8 cellular contexts compared by ENCODE assay signal in the genomic region with DNA sequence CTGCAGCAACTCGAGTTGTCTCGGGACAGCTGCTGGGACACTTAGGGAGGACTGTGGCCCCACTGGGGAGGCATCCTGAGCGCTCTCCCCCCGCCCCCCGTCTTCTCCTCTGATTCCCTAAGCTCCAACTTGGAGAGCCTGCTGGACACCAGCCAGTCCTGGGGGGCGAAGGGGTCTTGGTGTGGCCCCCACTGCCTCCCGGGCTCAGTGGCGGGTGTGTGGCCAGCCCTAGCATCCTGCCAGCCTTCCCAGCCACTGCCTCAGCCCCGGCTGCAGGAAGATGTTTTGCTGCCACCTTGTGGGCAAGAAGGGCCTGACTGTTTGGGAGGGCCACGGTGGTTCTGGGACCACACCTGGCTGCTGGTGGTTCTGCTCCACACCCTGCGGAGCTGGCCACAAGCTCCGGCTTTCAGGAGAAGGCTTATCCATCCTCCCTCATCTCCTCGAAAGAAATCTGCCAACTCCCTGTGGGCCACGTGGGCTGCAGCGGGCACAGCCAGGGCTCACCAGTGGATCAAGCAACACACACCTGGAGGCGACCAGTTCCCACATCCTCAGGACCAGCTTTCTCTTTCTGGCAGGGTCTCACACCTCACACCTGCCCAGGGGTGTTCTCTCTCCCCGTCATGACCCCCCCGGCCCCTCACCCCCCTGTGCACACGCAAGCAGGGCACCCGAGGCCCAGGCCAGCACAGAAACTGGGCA. TPM values are rescaled to one million over a fixed set of nuclear protein-coding genes. Genes with fewer than 3 reads are reported as not detected.
DNase-seq lines count a peak whose midpoint lies in the region; ATAC-seq and TF ChIP-seq lines count a peak whose summit lies in the region.

No MANE protein-coding gene starts in this region.

- 60% methylated on average over 3 of the region's 20 CpGs for WGBS in right lobe of liver (ENCODE audit: insufficient coverage, low coverage, low lambda C conversion rate, missing lambda C conversion rate)

- peak; percentile 95 for TF ChIP-seq CTCF in HFFc6 (IDR thresholded peaks at IDR 0.05)
- TF ChIP-seq CTCF in chondrocyte (IDR thresholded peaks at IDR 0.05), result peak; percentile 90
- peak; percentile 85 to 91 (median 87) for TF ChIP-seq CTCF in right lobe of liver (IDR thresholded peaks at IDR 0.05)

- TF ChIP-seq POLR2A in right lobe of liver (IDR thresholded peaks at IDR 0.05), result no peak

- CTCF ChIA-PET in activated CD4-positive, alpha-beta T cell treated with anti-CD3 and anti-CD28 coated beads for 36 hours (lab: Charles Lee), result interaction anchor here (0.6 to 2.8 kb wide), 26 partner anchors 8 to 559 kb away, joined by 3 to 17 read pairs (median 4); no protein-coding TSS in a partner anchor

- H3K36me3 ChIP-seq in right lobe of liver, result no peaks in the 10 kb centered on the region

- H3K9me3 ChIP-seq in right lobe of liver, result no peaks in the 10 kb centered on the region

- no peak overlapping the region for H3K27ac ChIP-seq in right lobe of liver

- H3K9me3 Mint-ChIP-seq in HFFc6, result no peaks in the 10 kb centered on the region
- H3K9me3 Mint-ChIP-seq in activated CD4-positive, alpha-beta T cell treated with anti-CD3 and anti-CD28 coated beads for 36 hours (ENCODE audit: low read depth), result no peaks in the 10 kb centered on the region
- no peaks in the 10 kb centered on the region for H3K9me3 Mint-ChIP-seq in chondrocyte (ENCODE audit: low read depth)

- peak overlapping the region; percentile 29; the same call in 1 of the 2 replicates for H3K4me3 Mint-ChIP-seq in HFFc6
- H3K4me3 Mint-ChIP-seq in activated CD4-positive, alpha-beta T cell treated with anti-CD3 and anti-CD28 coated beads for 36 hours, result no peak overlapping the region
- H3K4me3 Mint-ChIP-seq in chondrocyte (ENCODE audit: unreplicated experiment), result no peak overlapping the region

- no peaks in the 10 kb centered on the region for H3K4me1 ChIP-seq in right lobe of liver

- H3K4me1 Mint-ChIP-seq in HFFc6 (ENCODE audit: low read depth) (peaks cover 63% of the 10 kb centered on the region), chondrocyte (ENCODE audit: low read depth) (peaks cover 27% of the 10 kb centered on the region)
- no peaks in the 10 kb centered on the region for H3K4me1 Mint-ChIP-seq in activated CD4-positive, alpha-beta T cell treated with anti-CD3 and anti-CD28 coated beads for 36 hours

- ATAC-seq in activated CD4-positive, alpha-beta T cell treated with anti-CD3 and anti-CD28 coated beads for 36 hours, result peak; percentile 90
- ATAC-seq in right lobe of liver, result peak; percentile 90 to 95 (median 92)

- no peaks in the 10 kb centered on the region for H3K27me3 ChIP-seq in right lobe of liver

- H3K27ac Mint-ChIP-seq in HFFc6 (peak overlapping the region; percentile 33), chondrocyte (ENCODE audit: unreplicated experiment) (no peak overlapping the region)
- no peak overlapping the region for H3K27ac Mint-ChIP-seq in activated CD4-positive, alpha-beta T cell treated with anti-CD3 and anti-CD28 coated beads for 36 hours

- H3K36me3 Mint-ChIP-seq in HFFc6 (ENCODE audit: low read depth), result no peaks in the 10 kb centered on the region
- H3K36me3 Mint-ChIP-seq in activated CD4-positive, alpha-beta T cell treated with anti-CD3 and anti-CD28 coated beads for 36 hours (ENCODE audit: low read depth), result no peaks in the 10 kb centered on the region
- H3K36me3 Mint-ChIP-seq in chondrocyte (ENCODE audit: low read depth), result no peaks in the 10 kb centered on the region

- intact Hi-C loops in activated CD4-positive, alpha-beta T cell treated with anti-CD3 and anti-CD28 coated beads for 36 hours (cut with DNase I, micrococcal nuclease), result loop anchor here (1.0 to 5.0 kb wide), 8 partner anchors 16 to 334 kb away; a partner anchor contains a TSS
- intact Hi-C loops in right lobe of liver (cut with DNase I), result loop anchor here in 1 of 2 donors (5.0 kb wide), 1 partner anchor 79 kb away; no protein-coding TSS in a partner anchor

- POLR2A ChIA-PET in activated CD4-positive, alpha-beta T cell treated with anti-CD3 and anti-CD28 coated beads for 36 hours (lab: Charles Lee), result interaction anchor here (0.6 kb wide), 1 partner anchor 10 kb away, joined by 3 read pairs; no protein-coding TSS in a partner anchor

- DNase-seq in NCI-H2081 (lab: John Stamatoyannopoulos, UW) (peak; percentile 64 to 70), NCI-H2081 treated with DMSO at 0.1 percent for 48 hours (lab: John Stamatoyannopoulos, UW) (no peak), HFFc6 (peak; percentile 65), NCI-H1694 (lab: John Stamatoyannopoulos, UW) (peak; percentile 27), chondrocyte (ENCODE audit: low spot score) (no peak), right lobe of liver (peak; percentile 77 to 81 (median 80))
- peak; percentile 85 for DNase-seq in activated CD4-positive, alpha-beta T cell treated with anti-CD3 and anti-CD28 coated beads for 36 hours
- peak; percentile 62 for DNase-seq in stimulated activated CD8-positive, alpha-beta memory T cell treated with anti-CD3 and anti-CD28 coated beads, Interleukin-12 subunit alpha, Interleukin-12 subunit beta, amount 100 ng/mL, for 1 hour (ENCODE audit: low read depth)

- H3K4me3 ChIP-seq in right lobe of liver, result no peak overlapping the region

- H3K27me3 Mint-ChIP-seq in HFFc6 (ENCODE audit: insufficient read depth), result no peaks in the 10 kb centered on the region; the same call in 1 of the 2 replicates
- peaks cover 3% of the 10 kb centered on the region for H3K27me3 Mint-ChIP-seq in activated CD4-positive, alpha-beta T cell treated with anti-CD3 and anti-CD28 coated beads for 36 hours
- H3K27me3 Mint-ChIP-seq in chondrocyte (ENCODE audit: low read depth), result no peaks in the 10 kb centered on the region

RNA-seq across cellular contexts. Expression of a gene that starts 24.8 kb away (rescaled TPM):
- total RNA-seq in HFFc6 (2021; fragmentation: NEBNext Ultra II Directional; extraction: Animal tissue kit (Norgen Biotek cat#: 25700)), result 100 to 1,000 TPM in 1 of 6 experiments, 10 to 100 TPM in 5; 73.3 to 104 (median 82.2) TPM
- total RNA-seq in activated CD4-positive, alpha-beta T cell treated with anti-CD3 and anti-CD28 coated beads for 36 hours, result 10 to 100 TPM; 29.4 to 33.2 TPM
- 77.8 to 116 TPM (median 91.4 TPM) in 3 replicates for total RNA-seq in chondrocyte
- total RNA-seq in right lobe of liver, result 10 to 100 TPM; 36.3 to 44.3 (median 39.5) TPM

RNA-seq across cellular contexts. Expression of a gene that starts 27.8 kb away (rescaled TPM):
- 10 to 100 TPM; 44.0 to 57.8 (median 51.9) TPM for total RNA-seq in HFFc6 (2021; fragmentation: NEBNext Ultra II Directional; extraction: Animal tissue kit (Norgen Biotek cat#: 25700))
- total RNA-seq in activated CD4-positive, alpha-beta T cell treated with anti-CD3 and anti-CD28 coated beads for 36 hours, result 10 to 100 TPM; 54.0 to 67.7 TPM
- total RNA-seq in chondrocyte, result 31.2 to 43.2 TPM (median 33.2 TPM) in 3 replicates
- total RNA-seq in right lobe of liver, result 10 to 100 TPM; 27.7 to 63.1 (median 41.8) TPM

RNA-seq across cellular contexts. Expression of a gene that starts 30.5 kb away (rescaled TPM):
- 10 to 100 TPM; 83.8 to 97.0 (median 92.4) TPM for total RNA-seq in HFFc6 (2021; fragmentation: NEBNext Ultra II Directional; extraction: Animal tissue kit (Norgen Biotek cat#: 25700))
- 10 to 100 TPM; 56.6 to 56.7 TPM for total RNA-seq in activated CD4-positive, alpha-beta T cell treated with anti-CD3 and anti-CD28 coated beads for 36 hours
- total RNA-seq in chondrocyte (83.8 to 146 TPM (median 94.0 TPM) in 3 replicates), right lobe of liver (10 to 100 TPM; 33.4 to 48.8 (median 43.9) TPM)

RNA-seq across cellular contexts. Expression of a gene that starts 51.7 kb away (rescaled TPM):
- 100 to 1,000 TPM; 153 to 188 (median 164) TPM for total RNA-seq in HFFc6 (2021; fragmentation: NEBNext Ultra II Directional; extraction: Animal tissue kit (Norgen Biotek cat#: 25700))
- 10 to 100 TPM; 58.7 to 85.0 TPM for total RNA-seq in activated CD4-positive, alpha-beta T cell treated with anti-CD3 and anti-CD28 coated beads for 36 hours
- 340 to 379 TPM (median 371 TPM) in 3 replicates for total RNA-seq in chondrocyte
- 100 to 1,000 TPM in 4 of 6 experiments, 10 to 100 TPM in 2; 74.0 to 140 (median 106) TPM for total RNA-seq in right lobe of liver

RNA-seq across cellular contexts. Expression of a gene that starts 53.4 kb away (rescaled TPM):
- 10 to 100 TPM; 31.3 to 37.3 (median 33.4) TPM for total RNA-seq in HFFc6 (2021; fragmentation: NEBNext Ultra II Directional; extraction: Animal tissue kit (Norgen Biotek cat#: 25700))
- total RNA-seq in activated CD4-positive, alpha-beta T cell treated with anti-CD3 and anti-CD28 coated beads for 36 hours, result 10 to 100 TPM; 12.5 to 16.7 TPM
- 23.9 to 25.4 TPM (median 24.0 TPM) in 3 replicates for total RNA-seq in chondrocyte
- 1 to 10 TPM; 5.0 to 9.6 (median 6.1) TPM for total RNA-seq in right lobe of liver

Comparison
In these comparisons a context has a peak if more than half of its experiments do, and no peak if none do; other contexts are left out.
1. DNase-seq: peak in NCI-H2081 (2 of 2), HFFc6 (single experiment), NCI-H1694 (single experiment), activated CD4-positive, alpha-beta T cell treated with anti-CD3 and anti-CD28 coated beads for 36 hours (single experiment), right lobe of liver (3 of 3) and stimulated activated CD8-positive, alpha-beta memory T cell treated with anti-CD3 and anti-CD28 coated beads, Interleukin-12 subunit alpha, Interleukin-12 subunit beta, amount 100 ng/mL, for 1 hour (single experiment); none in NCI-H2081 treated with DMSO at 0.1 percent for 48 hours (single experiment) and chondrocyte (single experiment).
2. Peak in every context shown above with its lines, with median percentiles within 50 percentile points of each other: CTCF ChIP-seq.